In genomic region chr12:131637986-131638385, GRCh38 we compare ENCODE assay signal across 35 cellular contexts.
"Had no signal": no experiment of that assay in that cellular context is flagged by ENCODE, and none has a peak within 500 bp of the region (broad histone marks: within the 10 kb centered on the region; RNA-seq: fewer than 3 reads in every experiment).

No MANE protein-coding gene starts in this region.

- H3K4me1 ChIP-seq: SJCRH30 had no signal

- H3K36me3 Mint-ChIP-seq: activated CD4-positive, alpha-beta memory T cell treated with anti-CD3 and anti-CD28 coated beads for 36 hours; activated naive CD4-positive, alpha-beta T cell treated with anti-CD3 and anti-CD28 coated beads, Interleukin-2, amount 10 ng/mL, durations not matched to agents 7 days and 5 days; brain had no signal

- ATAC-seq: activated naive CD8-positive, alpha-beta T cell treated with anti-CD3 and anti-CD28 coated beads, Interleukin-2, amount 50 U/mL, for 24 hours; Panc1 had no signal

- H3K27ac Mint-ChIP-seq: activated B cell treated with CpG ODN at 0.5 μM for 24 hours; activated CD4-positive, alpha-beta memory T cell treated with anti-CD3 and anti-CD28 coated beads for 36 hours; activated naive CD4-positive, alpha-beta T cell treated with anti-CD3 and anti-CD28 coated beads, Interleukin-2, amount 10 ng/mL, durations not matched to agents 7 days and 5 days; activated naive CD8-positive, alpha-beta T cell; activated naive CD8-positive, alpha-beta T cell treated with anti-CD3 and anti-CD28 coated beads, Interleukin-2, amount 50 U/mL, for 24 hours; brain; T-helper 1 cell treated with Interleukin-12 subunit alpha and Interleukin-12 subunit beta and Interleukin-4 antibody, amounts not matched to agents 30 μg/mL and 1 μg/mL, for 36 hours had no signal

- DNase-seq: activated B cell treated with CpG ODN at 0.5 μM for 24 hours; activated CD4-positive, alpha-beta memory T cell treated with anti-CD3 and anti-CD28 coated beads for 36 hours; activated CD4-positive, alpha-beta T cell treated with anti-CD3 and anti-CD28 coated beads for 4 hours; activated CD4-positive, alpha-beta T cell treated with anti-CD3 and anti-CD28 coated beads, Interleukin-2, amount 50 U/mL, for 1 hour; activated CD4-positive, CD25-positive, alpha-beta regulatory T cell treated with anti-CD3 and anti-CD28 coated beads, Interleukin-2, amount 50 U/mL, for 72 hours; activated CD8-positive, alpha-beta memory T cell treated with anti-CD3 and anti-CD28 coated beads, Interleukin-2, amount 50 U/mL, for 4 hours; activated effector memory CD4-positive, alpha-beta T cell treated with Interleukin-2 at 50 U/mL for 16 hours; activated naive CD4-positive, alpha-beta T cell treated with anti-CD3 and anti-CD28 coated beads, Interleukin-2, amount 10 ng/mL, durations not matched to agents 7 days and 5 days; activated naive CD8-positive, alpha-beta T cell treated with anti-CD3 and anti-CD28 coated beads, Interleukin-2, amount 50 U/mL, for 24 hours; activated T-cell treated with anti-CD3 and anti-CD28 coated beads for 4 hours; activated T-cell treated with anti-CD3 and anti-CD28 coated beads, Interleukin-2, amount 50 U/mL, for 48 hours; anterior cingulate cortex; caudate nucleus; cerebellar nuclear complex; Kasumi-1; KG1; MG63; NCI-H1048; NCI-H1105 treated with DMSO at 0.1 percent for 48 hours; NCI-H1436; NCI-H1694 treated with DMSO at 0.1 percent for 48 hours; NCI-H2029 treated with DMSO at 0.1 percent for 48 hours; NCI-H2107; NCI-H2171; NCI-H510A treated with DMSO at 0.1 percent for 48 hours; NCI-H69; SHP77; SK-N-SH; T-helper 9 cell had no signal

- H3K27ac ChIP-seq: SJCRH30, VCaP had no signal

- H3K4me3 Mint-ChIP-seq: activated B cell treated with CpG ODN at 0.5 μM for 24 hours; activated CD4-positive, alpha-beta memory T cell treated with anti-CD3 and anti-CD28 coated beads for 36 hours; activated naive CD4-positive, alpha-beta T cell treated with anti-CD3 and anti-CD28 coated beads, Interleukin-2, amount 10 ng/mL, durations not matched to agents 7 days and 5 days; activated naive CD8-positive, alpha-beta T cell; activated naive CD8-positive, alpha-beta T cell treated with anti-CD3 and anti-CD28 coated beads, Interleukin-2, amount 50 U/mL, for 24 hours; brain; T-helper 1 cell treated with Interleukin-12 subunit alpha and Interleukin-12 subunit beta and Interleukin-4 antibody, amounts not matched to agents 30 μg/mL and 1 μg/mL, for 36 hours had no signal

- H3K4me1 Mint-ChIP-seq: activated B cell treated with CpG ODN at 0.5 μM for 24 hours; activated naive CD4-positive, alpha-beta T cell treated with anti-CD3 and anti-CD28 coated beads, Interleukin-2, amount 10 ng/mL, durations not matched to agents 7 days and 5 days; activated naive CD8-positive, alpha-beta T cell treated with anti-CD3 and anti-CD28 coated beads, Interleukin-2, amount 50 U/mL, for 24 hours had no signal

- H3K4me3 ChIP-seq: MG63, SJCRH30 had no signal

- H3K36me3 ChIP-seq: MG63, SJCRH30 had no signal

- H3K27me3 ChIP-seq: SJCRH30 had no signal

- H3K9me3 ChIP-seq: MG63, SJCRH30, SK-N-SH had no signal

- H3K4me2 ChIP-seq: SK-N-SH had no signal

- H3K9me3 Mint-ChIP-seq: activated B cell treated with CpG ODN at 0.5 μM for 24 hours; activated CD4-positive, alpha-beta memory T cell treated with anti-CD3 and anti-CD28 coated beads for 36 hours; activated naive CD4-positive, alpha-beta T cell treated with anti-CD3 and anti-CD28 coated beads, Interleukin-2, amount 10 ng/mL, durations not matched to agents 7 days and 5 days; activated naive CD8-positive, alpha-beta T cell treated with anti-CD3 and anti-CD28 coated beads, Interleukin-2, amount 50 U/mL, for 24 hours; T-helper 1 cell treated with Interleukin-12 subunit alpha and Interleukin-12 subunit beta and Interleukin-4 antibody, amounts not matched to agents 30 μg/mL and 1 μg/mL, for 36 hours had no signal

- H3K9ac ChIP-seq: SK-N-SH had no signal
